12 cellular contexts compared by ENCODE assay signal in genomic region chr20:33945391-33946079, GRCh38. TPM values are rescaled to one million over a fixed set of nuclear protein-coding genes. Genes with fewer than 3 reads are reported as not detected.
DNase-seq lines count a peak whose midpoint lies in the region; ATAC-seq and TF ChIP-seq lines count a peak whose summit lies in the region.
"Had no signal": no experiment of that assay in that cellular context is flagged by ENCODE, and none has a peak within 500 bp of the region (broad histone marks: within the 10 kb centered on the region; RNA-seq: fewer than 3 reads in every experiment).

No MANE protein-coding gene starts in this region.

- no peak for TF ChIP-seq POLR2A in heart left ventricle (IDR thresholded peaks at IDR 0.05)

- no peaks in the 10 kb centered on the region for H3K27me3 ChIP-seq in heart left ventricle

- no peak overlapping the region for H3K27ac ChIP-seq in heart left ventricle
- H3K27ac ChIP-seq: HL-60 had no signal

- TF ChIP-seq CTCF in AG09309 (IDR thresholded peaks at IDR 0.05; ENCODE audit: control insufficient read depth, insufficient read depth, low read depth, low read length, missing control alignments) = no peak
- TF ChIP-seq CTCF in heart left ventricle (IDR thresholded peaks at IDR 0.05) = no peak

- no peaks in the 10 kb centered on the region for H3K36me3 ChIP-seq in heart left ventricle

- WGBS in heart left ventricle, 4 donors = 81 to 88% (median 85%) methylated on average over 5 of the region's 5 CpGs

- intact Hi-C loops in heart left ventricle (cut with DNase I) = loop anchor here in 2 of 10 donors (5.0 kb wide), 1 partner anchor 122 kb away; no protein-coding TSS in a partner anchor

- peak; percentile 66 for DNase-seq in AG09309 (ENCODE audit: low read depth)
- DNase-seq in MV-4-11 (lab: John Stamatoyannopoulos, UW) = peak; percentile 67
- peak; percentile 55 for DNase-seq in dedifferentiated amniotic fluid mesenchymal stem cell (ENCODE audit: extremely low spot score)
- DNase-seq in kidney tubule cell (ENCODE audit: low spot score) = peak; percentile 67
- no peak for DNase-seq in activated CD4-positive, CD25-positive, alpha-beta regulatory T cell treated with anti-CD3 and anti-CD28 coated beads, Interleukin-2, amount 50 U/mL, for 72 hours
- no peak for DNase-seq in NCI-H526 treated with DMSO at 0.1 percent for 48 hours (lab: John Stamatoyannopoulos, UW)
- no peak for DNase-seq in heart left ventricle
- DNase-seq: activated CD8-positive, alpha-beta memory T cell treated with anti-CD3 and anti-CD28 coated beads, Interleukin-2, amount 10 ng/mL, durations not matched to agents 7 days and 5 days; activated naive CD8-positive, alpha-beta T cell treated with anti-CD3 and anti-CD28 coated beads, Interleukin-2, amount 50 U/mL, for 24 hours; NCI-H187 treated with DMSO at 0.1 percent for 48 hours had no signal

- ATAC-seq in GM19395 (IDR thresholded peaks at IDR 0.05; ENCODE audit: unreplicated experiment) (no peak), heart left ventricle (no peak)
- ATAC-seq: activated CD8-positive, alpha-beta memory T cell treated with anti-CD3 and anti-CD28 coated beads, Interleukin-2, amount 10 ng/mL, durations not matched to agents 7 days and 5 days; activated naive CD8-positive, alpha-beta T cell treated with anti-CD3 and anti-CD28 coated beads, Interleukin-2, amount 50 U/mL, for 24 hours had no signal

- H3K9me3 ChIP-seq in heart left ventricle = peaks cover 0 to 32% (median 16%) of the 10 kb centered on the region in 12 donors

- H3K4me3 ChIP-seq in AG09309 (ENCODE audit: control insufficient read depth, low read depth, low read length) (no peak overlapping the region), heart left ventricle (no peak overlapping the region)

- no peaks in the 10 kb centered on the region for H3K4me1 ChIP-seq in heart left ventricle

RNA-seq across cellular contexts. Expression of gene RALY, which starts 48.2 kb away (rescaled TPM):
- 100 to 1,000 TPM in 7 of 9 donors, 10 to 100 TPM in 2; 99.2 to 148 (median 106) TPM for total RNA-seq in heart left ventricle
- 100 to 1,000 TPM; 130 to 210 TPM for polyA plus RNA-seq in heart left ventricle

Comparison
In these comparisons a context has a peak if more than half of its experiments do, and no peak if none do; other contexts are left out.
1. DNase-seq: peak in AG09309 (single experiment), MV-4-11 (single experiment), dedifferentiated amniotic fluid mesenchymal stem cell (single experiment) and kidney tubule cell (single experiment); none in activated CD4-positive, CD25-positive, alpha-beta regulatory T cell treated with anti-CD3 and anti-CD28 coated beads, Interleukin-2, amount 50 U/mL, for 72 hours (single experiment), NCI-H526 treated with DMSO at 0.1 percent for 48 hours (single experiment) and heart left ventricle (0 of 5).